ENCODE assay signal across 17 cellular contexts in the genomic region with DNA sequence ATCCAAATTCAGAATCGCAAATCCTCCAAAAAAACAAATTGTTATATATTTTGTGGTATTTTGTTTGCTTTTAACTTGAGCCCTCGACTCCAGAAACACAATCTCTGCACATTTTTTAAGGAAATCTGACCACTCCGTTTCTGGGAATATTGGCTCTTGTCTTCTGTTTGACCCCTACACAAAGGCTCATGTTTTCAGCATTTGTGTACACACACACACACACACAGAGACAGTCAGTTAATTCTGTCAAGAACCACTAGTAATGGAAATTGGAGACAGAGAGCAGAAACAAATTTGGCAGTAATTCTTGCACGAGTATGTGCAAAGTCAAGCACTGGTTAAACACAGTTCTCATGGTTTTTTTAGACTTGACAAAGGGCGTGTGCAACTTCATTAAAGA.
DNase-seq lines count a peak whose midpoint lies in the region; ATAC-seq, FAIRE-seq and TF ChIP-seq lines count a peak whose summit lies in the region.
"Had no signal": no experiment of that assay in that cellular context is flagged by ENCODE, and none has a peak within 500 bp of the region (broad histone marks: within the 10 kb centered on the region; RNA-seq: fewer than 3 reads in every experiment).

No MANE protein-coding gene starts in this region.

- WGBS in heart right ventricle, 2 donors = 71 to 73% methylated on average over 5 of the region's 5 CpGs
- WGBS in transverse colon (ENCODE audit: low coverage in 1 of 2), 2 donors = 51 to 55% methylated on average over 5 of the region's 5 CpGs

- H3K4me3 ChIP-seq in heart right ventricle (no peak overlapping the region), endothelial cell of umbilical vein (replicated peaks in 1 of 3; ENCODE audit: insufficient read depth in 1 of 3, low read depth in 1 of 3, low read length in 3 of 3) (no peak overlapping the region), muscle layer of colon (ENCODE audit: low read depth in 1 of 2, low read length in 2 of 2) (no peak overlapping the region), transverse colon (no peak overlapping the region)
- H3K4me3 ChIP-seq: mucosa of descending colon had no signal

- peaks cover 4 to 69% (median 42%) of the 10 kb centered on the region in 9 donors for H3K4me1 ChIP-seq in heart right ventricle
- H3K4me1 ChIP-seq in endothelial cell of umbilical vein (ENCODE audit: control insufficient read depth, extremely low read depth, insufficient read depth, low read length) = peaks cover 49% of the 10 kb centered on the region
- H3K4me1 ChIP-seq in muscle layer of colon (ENCODE audit: insufficient read depth, low read length) = peaks cover 66% of the 10 kb centered on the region
- H3K4me1 ChIP-seq in transverse colon = peaks cover 22 to 72% (median 27%) of the 10 kb centered on the region in 4 donors

- no peak for TF ChIP-seq EP300 in transverse colon (IDR thresholded peaks at IDR 0.05; ENCODE audit: low read depth)

- H3K4me2 ChIP-seq in endothelial cell of umbilical vein (ENCODE audit: insufficient read depth, low read length) = peak overlapping the region; percentile 22

- H4K20me1 ChIP-seq in endothelial cell of umbilical vein (replicated peaks; ENCODE audit: control insufficient read depth, extremely low read depth, insufficient read depth, low read length) = no peaks in the 10 kb centered on the region

- intact Hi-C loops in heart right ventricle (cut with DNase I) (no loop called here), Right ventricle myocardium superior (cut with DNase I) (no loop called here), endothelial cell of umbilical vein (cut with micrococcal nuclease) (no loop called here), transverse colon (cut with DNase I; ENCODE audit: low total_unique reads) (no loop called here)

- peak overlapping the region in 7 of 10 donors; percentile 74 to 94 (median 87) for H3K27ac ChIP-seq in heart right ventricle
- peak overlapping the region; percentile 81 for H3K27ac ChIP-seq in endothelial cell of umbilical vein (ENCODE audit: insufficient read depth, low read depth, low read length)
- H3K27ac ChIP-seq in muscle layer of colon (ENCODE audit: low read depth, low read length) = peak overlapping the region; percentile 40
- H3K27ac ChIP-seq in transverse colon = peak overlapping the region; percentile 83 to 87 (median 83)

- H3K9ac ChIP-seq in endothelial cell of umbilical vein (replicated peaks; ENCODE audit: extremely low read depth, insufficient read depth, low read length) (peak overlapping the region; percentile 18), muscle layer of colon (ENCODE audit: low read length) (peak overlapping the region; percentile 12)

- peaks cover 53% of the 10 kb centered on the region for H3K79me2 ChIP-seq in endothelial cell of umbilical vein (ENCODE audit: control insufficient read depth, insufficient read depth, low read length)

- FAIRE-seq in endothelial cell of umbilical vein (lab: Jason Lieb, UNC) (no peak), urothelium cell line (lab: Jason Lieb, UNC) (no peak)
- FAIRE-seq: G401.6, GM19239 had no signal

- DNase-seq in heart right ventricle = no peak
- DNase-seq in Right ventricle myocardium superior = no peak
- no peak for DNase-seq in endothelial cell of umbilical vein (ENCODE audit: low read depth, low spot score)
- DNase-seq in transverse colon = no peak
- no peak for DNase-seq in D341Med (ENCODE audit: low spot score)
- DNase-seq in urothelium cell line (ENCODE audit: low spot score) = no peak
- DNase-seq in KG1 (lab: John Stamatoyannopoulos, UW) = no peak
- DNase-seq: activated CD4-positive, alpha-beta T cell treated with anti-CD3 and anti-CD28 coated beads, Interleukin-2, amount 10 ng/mL, durations not matched to agents 24 days and 14 days; COR-L47; dermis blood vessel endothelial cell; NCI-H1694 treated with DMSO at 0.1 percent for 48 hours; NCI-H774; T1000 had no signal

- ATAC-seq in heart right ventricle (no peak), Right ventricle myocardium superior (ENCODE audit: poor library complexity) (no peak)

- H3K27me3 ChIP-seq in heart right ventricle (no peaks in the 10 kb centered on the region), endothelial cell of umbilical vein (ENCODE audit: control insufficient read depth in 2 of 2, insufficient read depth in 2 of 2, low read length in 2 of 2) (no peaks in the 10 kb centered on the region), muscle layer of colon (ENCODE audit: control insufficient read depth in 1 of 2, insufficient read depth in 2 of 2, low read length in 2 of 2) (no peaks in the 10 kb centered on the region), transverse colon (no peaks in the 10 kb centered on the region)

- H2AFZ ChIP-seq in endothelial cell of umbilical vein (ENCODE audit: low read depth, low read length) = no peak overlapping the region

- no TSS peak for BruUV-seq in endothelial cell of umbilical vein (replicated peaks; lab: Mats Ljungman, UMichigan)

- dilution Hi-C loops in endothelial cell of umbilical vein (cut with MboI; ENCODE audit: extremely low pct_ligation_motif_present, low sequenced_read_pairs) = no loop called here

- TF ChIP-seq POLR2A in endothelial cell of umbilical vein (IDR thresholded peaks at IDR 0.05; ENCODE audit: low read depth, low read length) = no peak
- no peak for TF ChIP-seq POLR2A in transverse colon (IDR thresholded peaks at IDR 0.05)

- no peaks in the 10 kb centered on the region for H3K9me3 ChIP-seq in heart right ventricle
- no peaks in the 10 kb centered on the region for H3K9me3 ChIP-seq in endothelial cell of umbilical vein (replicated peaks; ENCODE audit: control insufficient read depth, insufficient read depth, low read length)
- H3K9me3 ChIP-seq in muscle layer of colon (ENCODE audit: low read length) = no peaks in the 10 kb centered on the region
- no peaks in the 10 kb centered on the region for H3K9me3 ChIP-seq in transverse colon
- H3K9me3 ChIP-seq: mucosa of descending colon had no signal

- CTCF ChIA-PET in endothelial cell of umbilical vein (lab: Charles Lee) = interaction anchor here (1.7 to 2.2 kb wide), 3 partner anchors 10 to 22 kb away, joined by 5 to 8 read pairs (median 7); no protein-coding TSS in a partner anchor

- no peak for TF ChIP-seq CTCF in heart right ventricle (IDR thresholded peaks at IDR 0.05)
- TF ChIP-seq CTCF in endothelial cell of umbilical vein (IDR thresholded peaks at IDR 0.05; ENCODE audit: extremely low read depth in 1 of 2, insufficient read depth in 1 of 2, low read depth in 1 of 2, low read length in 2 of 2) = no peak
- no peak for TF ChIP-seq CTCF in transverse colon (IDR thresholded peaks at IDR 0.05)

- POLR2A ChIA-PET in endothelial cell of umbilical vein (lab: Charles Lee) = no interaction called here

- H3K36me3 ChIP-seq in heart right ventricle (peaks cover 0 to 9% (median 0%) of the 10 kb centered on the region in 9 donors), endothelial cell of umbilical vein (ENCODE audit: control insufficient read depth in 2 of 2, extremely low read depth in 1 of 2, insufficient read depth in 2 of 2, low read length in 2 of 2) (peaks cover 14 to 21% of the 10 kb centered on the region in 2 experiments), muscle layer of colon (ENCODE audit: insufficient read depth, low read length) (peaks cover 15% of the 10 kb centered on the region), transverse colon (no peaks in the 10 kb centered on the region)

- in situ Hi-C loops in transverse colon (cut with MboI; ENCODE audit: low pct_ligation_motif_present in 1 of 4, low pct_unique_long_range_greater_than_20kb in 1 of 4, low sequenced_read_pairs in 3 of 4) = no loop called here

- no peaks in the 10 kb centered on the region for H3K9me1 ChIP-seq in endothelial cell of umbilical vein (replicated peaks; ENCODE audit: control insufficient read depth, extremely low read depth, insufficient read depth, low read length)

TF ChIP-seq in endothelial cell of umbilical vein, 7 proteins besides CTCF, POLR2A, EP300 and RAD21:
- TF ChIP-seq GATA2 (IDR thresholded peaks at IDR 0.05; ENCODE audit: insufficient read depth, insufficient read length, low read depth, low read length) (no peak), FOS (IDR thresholded peaks at IDR 0.05; ENCODE audit: borderline replicate concordance, insufficient read depth, low read length) (no peak), EZH2 (IDR thresholded peaks at IDR 0.05; ENCODE audit: borderline replicate concordance, low read depth, low read length, severe bottlenecking) (no peak), JUN (IDR thresholded peaks at IDR 0.05; ENCODE audit: borderline replicate concordance, insufficient read depth, insufficient read length, low read depth) (no peak), POLR2AphosphoS5 (IDR thresholded peaks at IDR 0.05; ENCODE audit: insufficient read depth, low read depth, low read length) (no peak), MYC (IDR thresholded peaks at IDR 0.05; ENCODE audit: low read depth, low read length) (no peak)
- TF ChIP-seq, protein P1, sequence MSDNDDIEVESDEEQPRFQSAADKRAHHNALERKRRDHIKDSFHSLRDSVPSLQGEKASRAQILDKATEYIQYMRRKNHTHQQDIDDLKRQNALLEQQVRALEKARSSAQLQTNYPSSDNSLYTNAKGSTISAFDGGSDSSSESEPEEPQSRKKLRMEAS (IDR thresholded peaks at IDR 0.05; ENCODE audit: insufficient read depth, insufficient read length) = no peak
